1 cellular context compared by ENCODE assay signal in genomic region chr9:88388886-88389617, GRCh38.
TF ChIP-seq lines count a peak whose summit lies in the region.

No MANE protein-coding gene starts in this region.

TF ChIP-seq in HEK293, 187 proteins besides CTCF, POLR2A, EP300 and RAD21 (continued from another document):
- TF ChIP-seq KLF9 (tag by site-specific recombination; IDR thresholded peaks at IDR 0.05; ENCODE audit: low read depth) (peak; percentile 61; the same call in 1 of the 2 replicates), ZBTB17 (tag by site-specific recombination; IDR thresholded peaks at IDR 0.05) (peak; percentile 36; the same call in 1 of the 2 replicates), HOXD13 (CRISPR knock-in tag; IDR thresholded peaks at IDR 0.05; ENCODE audit: borderline replicate concordance) (no peak), ZNF600 (tag by site-specific recombination; IDR thresholded peaks at IDR 0.05) (0 out of 2 replicates have a peak, but pooled peaks have one; percentile 24), ZFHX2 (tag by site-specific recombination; conservative IDR thresholded peaks at IDR 0.05) (peak; percentile 48), ZNF37A (tag by site-specific recombination; IDR thresholded peaks at IDR 0.05) (no peak), SP3 (tag by site-specific recombination; IDR thresholded peaks at IDR 0.05) (peak; percentile 44), ZNF629 (tag by site-specific recombination; IDR thresholded peaks at IDR 0.05) (no peak), ZBTB26 (tag by site-specific recombination; optimal IDR thresholded peaks at IDR 0.05) (peak; percentile 84), ZXDB (tag by site-specific recombination; IDR thresholded peaks at IDR 0.05) (peak; percentile 38; the same call in 1 of the 2 replicates), KLF1 (tag by site-specific recombination; IDR thresholded peaks at IDR 0.05) (peak; percentile 21; the same call in 1 of the 2 replicates), ZNF335 (tag by site-specific recombination; conservative IDR thresholded peaks at IDR 0.05) (0 out of 2 replicates have a peak, but pooled peaks have one; percentile 40)
TF ChIP-seq in HEK293: peak in this region for 17.
